Comparison of ENCODE assay signal across 8 cellular contexts in genomic region chr18:3248062-3248669, GRCh38. TPM values are rescaled to one million over a fixed set of nuclear protein-coding genes. Genes with fewer than 3 reads are reported as not detected.
A peak's percentile ranks its signal among the peaks of the same experiment; 100 is the strongest.
DNase-seq lines count a peak whose midpoint lies in the region; ATAC-seq and TF ChIP-seq lines count a peak whose summit lies in the region.

No MANE protein-coding gene starts in this region.

- H3K4me3 ChIP-seq in retinal pigment epithelial cell (ENCODE audit: low read length), result peak overlapping the region; percentile 98

- no peak for TF ChIP-seq CTCF in activated CD8-positive, alpha-beta T cell treated with anti-CD3 and anti-CD28 coated beads for 36 hours (IDR thresholded peaks at IDR 0.05)
- TF ChIP-seq CTCF in retinal pigment epithelial cell (conservative IDR thresholded peaks at IDR 0.05; ENCODE audit: low read depth, low read length) (no peak), GM13977 (IDR thresholded peaks at IDR 0.05; ENCODE audit: extremely low read depth, insufficient read depth, missing control alignments) (no peak)

- H3K9me3 Mint-ChIP-seq in activated CD8-positive, alpha-beta T cell treated with anti-CD3 and anti-CD28 coated beads for 36 hours, result no peaks in the 10 kb centered on the region

- in situ Hi-C loops in GM13977 (cut with MboI; ENCODE audit: low pct_unique_long_range_greater_than_20kb, low sequenced_read_pairs, unreplicated experiment), result loop anchor here (10.0 kb wide), 3 partner anchors 93 to 313 kb away; no protein-coding TSS in a partner anchor

- DNase-seq in CD1c-positive myeloid dendritic cell (ENCODE audit: extremely low spot score) (peak; percentile 60), globus pallidus (ENCODE audit: low spot score) (peak; percentile 31), retinal pigment epithelial cell (ENCODE audit: low read depth) (no peak), activated gamma-delta T cell (lab: John Stamatoyannopoulos, UW) (no peak), NCI-H510A treated with DMSO at 0.1 percent for 48 hours (lab: John Stamatoyannopoulos, UW) (no peak), GM13977 (ENCODE audit: low spot score) (no peak)
- DNase-seq in activated CD8-positive, alpha-beta T cell treated with anti-CD3 and anti-CD28 coated beads for 36 hours, result peak; percentile 35

- ATAC-seq in HG02884 (IDR thresholded peaks at IDR 0.05; ENCODE audit: unreplicated experiment), result peak; percentile 1
- ATAC-seq in activated CD8-positive, alpha-beta T cell treated with anti-CD3 and anti-CD28 coated beads for 36 hours, result no peak

- H3K27me3 Mint-ChIP-seq in activated CD8-positive, alpha-beta T cell treated with anti-CD3 and anti-CD28 coated beads for 36 hours, result no peaks in the 10 kb centered on the region

- POLR2A ChIA-PET in activated CD8-positive, alpha-beta T cell treated with anti-CD3 and anti-CD28 coated beads for 36 hours (lab: Charles Lee), result interaction anchor here (0.8 to 3.7 kb wide), 15 partner anchors 13 to 348 kb away, joined by 3 to 31 read pairs (median 4); partner anchors contain the start of gene MYL12B

- CTCF ChIA-PET in activated CD8-positive, alpha-beta T cell treated with anti-CD3 and anti-CD28 coated beads for 36 hours (lab: Charles Lee), result interaction anchor here (0.7 to 5.1 kb wide), 12 partner anchors 11 to 341 kb away, joined by 3 to 51 read pairs (median 8); partner anchors contain the start of gene MYL12B

- intact Hi-C loops in activated CD8-positive, alpha-beta T cell treated with anti-CD3 and anti-CD28 coated beads for 36 hours (cut with micrococcal nuclease), result loop anchor here (5.0 kb wide), 2 partner anchors 186 to 286 kb away; no protein-coding TSS in a partner anchor

- H3K36me3 Mint-ChIP-seq in activated CD8-positive, alpha-beta T cell treated with anti-CD3 and anti-CD28 coated beads for 36 hours (ENCODE audit: low read depth), result peaks cover 36% of the 10 kb centered on the region

- peaks cover 48% of the 10 kb centered on the region for H3K4me1 Mint-ChIP-seq in activated CD8-positive, alpha-beta T cell treated with anti-CD3 and anti-CD28 coated beads for 36 hours (ENCODE audit: low read depth)

- peak overlapping the region; percentile 94 for H3K4me3 Mint-ChIP-seq in activated CD8-positive, alpha-beta T cell treated with anti-CD3 and anti-CD28 coated beads for 36 hours

- peak overlapping the region; percentile 98 for H3K27ac Mint-ChIP-seq in activated CD8-positive, alpha-beta T cell treated with anti-CD3 and anti-CD28 coated beads for 36 hours

RNA-seq across cellular contexts. Expression of gene MYL12A, which starts 0.6 kb away (rescaled TPM):
- 100 to 1,000 TPM; 405 to 423 TPM for total RNA-seq in activated CD8-positive, alpha-beta T cell treated with anti-CD3 and anti-CD28 coated beads for 36 hours

RNA-seq across cellular contexts. Expression of gene MYL12B, which starts 13.8 kb away (rescaled TPM):
- total RNA-seq in activated CD8-positive, alpha-beta T cell treated with anti-CD3 and anti-CD28 coated beads for 36 hours, result 100 to 1,000 TPM; 243 to 264 TPM

RNA-seq across cellular contexts. Expression of gene MYOM1, which starts 28.4 kb away (rescaled TPM):
- total RNA-seq in activated CD8-positive, alpha-beta T cell treated with anti-CD3 and anti-CD28 coated beads for 36 hours, result 1 to 10 TPM; 1.0 to 1.3 TPM

Comparison
In these comparisons a context has a peak if more than half of its experiments do, and no peak if none do; other contexts are left out.
1. DNase-seq: peak in CD1c-positive myeloid dendritic cell (single experiment), activated CD8-positive, alpha-beta T cell treated with anti-CD3 and anti-CD28 coated beads for 36 hours (single experiment) and globus pallidus (single experiment); none in retinal pigment epithelial cell (single experiment), activated gamma-delta T cell (single experiment), NCI-H510A treated with DMSO at 0.1 percent for 48 hours (single experiment) and GM13977 (single experiment).